ENCODE assay signal across 1 cellular context in genomic region chrX:115689931-115690330, GRCh38.
TF ChIP-seq lines count a peak whose summit lies in the region.

No MANE protein-coding gene starts in this region.

TF ChIP-seq in HCT116, 20 proteins besides CTCF, POLR2A, EP300 and RAD21 (continued from another document):
- TF ChIP-seq ZBTB33 (IDR thresholded peaks at IDR 0.05; ENCODE audit: extremely low read depth, insufficient replicate concordance, low read length) (no peak), YY1 (IDR thresholded peaks at IDR 0.05; ENCODE audit: extremely low read depth, insufficient replicate concordance, low read depth, low read length) (no peak), MAX (IDR thresholded peaks at IDR 0.05) (no peak), ZNF274 (IDR thresholded peaks at IDR 0.05; ENCODE audit: low read depth, low read length) (no peak)
TF ChIP-seq in HCT116: peak in this region for 0.
